In the genomic region with DNA sequence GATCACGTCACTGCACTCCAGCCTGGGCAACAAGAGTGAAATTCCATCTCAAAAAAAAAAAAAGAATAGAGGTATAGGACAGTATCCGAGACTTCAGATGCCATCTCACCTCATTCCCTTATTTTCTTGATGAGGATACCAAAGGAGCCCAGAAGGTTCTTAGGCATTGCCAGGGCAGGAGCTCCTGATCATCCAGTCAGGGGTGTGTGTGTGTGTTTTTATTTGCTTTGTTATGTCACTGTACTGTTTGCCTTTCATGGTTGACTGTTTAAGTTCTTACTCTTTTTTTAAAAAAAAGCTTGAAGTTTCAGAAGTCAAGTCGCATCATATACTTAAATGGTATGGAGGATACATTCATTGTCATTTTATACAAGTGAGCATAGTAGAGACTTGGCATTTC, we compare ENCODE assay signal across 22 cellular contexts.
"Had no signal": no experiment of that assay in that cellular context is flagged by ENCODE, and none has a peak within 500 bp of the region (broad histone marks: within the 10 kb centered on the region; RNA-seq: fewer than 3 reads in every experiment).

No MANE protein-coding gene starts in this region.

- H3K9me3 Mint-ChIP-seq: WTC11 had no signal

- H3K4me3 ChIP-seq: cardiac muscle cell had no signal

- H3K4me3 Mint-ChIP-seq: activated naive CD4-positive, alpha-beta T cell treated with anti-CD3 and anti-CD28 coated beads, Interleukin-2, amount 10 ng/mL, durations not matched to agents 7 days and 5 days; activated naive CD8-positive, alpha-beta T cell treated with anti-CD3 and anti-CD28 coated beads for 36 hours; T-helper 1 cell treated with Interleukin-12 subunit alpha and Interleukin-12 subunit beta and Interleukin-4 antibody, amounts not matched to agents 30 μg/mL and 1 μg/mL, for 36 hours; WTC11 had no signal

- H3K27ac ChIP-seq: brain microvascular endothelial cell, cardiac muscle cell had no signal

- H3K27me3 Mint-ChIP-seq: activated naive CD4-positive, alpha-beta T cell treated with anti-CD3 and anti-CD28 coated beads, Interleukin-2, amount 10 ng/mL, durations not matched to agents 7 days and 5 days; activated naive CD8-positive, alpha-beta T cell treated with anti-CD3 and anti-CD28 coated beads for 36 hours had no signal

- H3K36me3 ChIP-seq: brain microvascular endothelial cell, cardiac muscle cell had no signal

- H3K27me3 ChIP-seq: brain microvascular endothelial cell, cardiac muscle cell had no signal

- H3K27ac Mint-ChIP-seq: activated naive CD4-positive, alpha-beta T cell treated with anti-CD3 and anti-CD28 coated beads, Interleukin-2, amount 10 ng/mL, durations not matched to agents 7 days and 5 days; activated T-helper 2 cell treated with anti-CD3 and anti-CD28 coated beads, Interferon-gamma antibody, Interleukin-2, Interleukin-4, amounts not matched to agents 10 μg/mL and 5 μg/mL and 100 μg/mL, durations not matched to agents 14 hours and 24 hours and 36 hours; WTC11 had no signal

- H3K36me3 Mint-ChIP-seq: WTC11 had no signal

- ATAC-seq: WTC11 had no signal

- DNase-seq: activated CD4-positive, CD25-positive, alpha-beta regulatory T cell treated with anti-CD3 and anti-CD28 coated beads, Interleukin-2, amount 50 U/mL, for 72 hours; activated gamma-delta T cell treated with Interleukin-2 at 50 U/mL for 16 hours; activated naive CD4-positive, alpha-beta T cell treated with anti-CD3 and anti-CD28 coated beads, Interleukin-2, amount 10 ng/mL, durations not matched to agents 7 days and 5 days; activated naive CD8-positive, alpha-beta T cell treated with anti-CD3 and anti-CD28 coated beads for 36 hours; activated T-cell treated with anti-CD3 and anti-CD28 coated beads for 4 hours; activated T-cell treated with anti-CD3 and anti-CD28 coated beads, Interleukin-2, amount 50 U/mL, for 48 hours; brain microvascular endothelial cell; IMR-90; KG1; MM.1S; NCI-H1105; NCI-H1436; NCI-H1694 treated with DMSO at 0.1 percent for 48 hours; NCI-H2081; NCI-H510A treated with DMSO at 0.1 percent for 48 hours; NCI-H69; SHP77 treated with DMSO at 0.1 percent for 48 hours; T-helper 9 cell had no signal
